18 cellular contexts compared by ENCODE assay signal in the genomic region with DNA sequence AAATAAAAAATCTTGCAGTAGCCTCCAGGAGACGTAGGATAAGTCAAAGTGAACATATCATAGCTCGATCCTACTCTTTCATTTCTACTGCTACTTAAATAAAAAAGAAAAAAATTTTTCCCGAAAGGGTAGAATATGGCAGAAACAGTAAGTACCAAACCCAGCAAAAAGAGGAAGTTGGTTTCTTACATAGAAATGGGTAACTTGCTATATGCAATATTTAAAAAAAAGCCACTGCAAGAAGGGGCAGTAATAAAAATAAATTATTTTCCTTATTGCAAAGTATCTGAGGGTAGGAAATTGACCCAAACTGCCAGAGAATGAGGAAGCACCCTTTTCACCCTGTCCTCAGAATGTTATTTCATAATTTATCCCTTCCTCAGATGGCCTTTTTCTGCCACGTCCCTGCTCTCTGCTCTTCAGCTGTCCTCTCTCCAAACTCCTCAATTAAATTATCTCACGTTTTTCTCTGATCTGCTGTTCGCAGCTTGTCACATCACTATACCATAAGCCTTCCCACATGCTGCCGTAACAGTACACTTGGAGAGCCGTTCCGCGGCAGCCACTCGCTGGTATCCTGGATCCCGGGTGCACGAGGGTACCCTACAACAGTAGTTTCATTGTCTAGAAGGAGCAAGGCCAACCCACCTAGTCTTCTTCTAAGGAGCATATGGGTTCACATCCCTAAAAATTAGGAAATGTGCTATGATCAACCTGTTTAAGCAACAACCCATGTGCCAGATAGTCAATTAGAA.
A peak's percentile ranks its signal among the peaks of the same experiment; 100 is the strongest.
DNase-seq lines count a peak whose midpoint lies in the region; ATAC-seq lines count a peak whose summit lies in the region.
"Had no signal": no experiment of that assay in that cellular context is flagged by ENCODE, and none has a peak within 500 bp of the region (broad histone marks: within the 10 kb centered on the region; RNA-seq: fewer than 3 reads in every experiment).

No MANE protein-coding gene starts in this region.

- intact Hi-C loops in activated naive CD4-positive, alpha-beta T cell treated with anti-CD3 and anti-CD28 coated beads for 36 hours (cut with micrococcal nuclease) = no loop called here

- peaks cover 14% of the 10 kb centered on the region for H3K36me3 Mint-ChIP-seq in activated naive CD4-positive, alpha-beta T cell treated with anti-CD3 and anti-CD28 coated beads for 36 hours (ENCODE audit: low read depth)
- H3K36me3 Mint-ChIP-seq in activated naive CD8-positive, alpha-beta T cell treated with anti-CD3 and anti-CD28 coated beads for 36 hours = peaks cover 61% of the 10 kb centered on the region
- H3K36me3 Mint-ChIP-seq in stimulated activated naive B cell treated with anti-CD40 and anti-IgM and Interleukin-4, amounts not matched to agents 10 μg/mL and 1 μg/mL and 100 μg/mL, for 72 hours = peaks cover 18 to 31% of the 10 kb centered on the region in 2 donors
- H3K36me3 Mint-ChIP-seq in T-helper 17 cell (ENCODE audit: low read depth) = peaks cover 8% of the 10 kb centered on the region
- H3K36me3 Mint-ChIP-seq: natural killer cell treated with Interleukin-12 subunit alpha and Interleukin-12 subunit beta and Interleukin-15 and Interleukin-18, amount 100 ng/mL, for 72 hours had no signal

- no peaks in the 10 kb centered on the region for H3K27me3 Mint-ChIP-seq in activated naive CD4-positive, alpha-beta T cell treated with anti-CD3 and anti-CD28 coated beads for 36 hours (ENCODE audit: low read depth)
- no peaks in the 10 kb centered on the region for H3K27me3 Mint-ChIP-seq in activated naive CD8-positive, alpha-beta T cell treated with anti-CD3 and anti-CD28 coated beads for 36 hours
- no peaks in the 10 kb centered on the region for H3K27me3 Mint-ChIP-seq in stimulated activated naive B cell treated with anti-CD40 and anti-IgM and Interleukin-4, amounts not matched to agents 10 μg/mL and 1 μg/mL and 100 μg/mL, for 72 hours
- peaks cover 11% of the 10 kb centered on the region for H3K27me3 Mint-ChIP-seq in T-helper 17 cell
- H3K27me3 Mint-ChIP-seq: T-cell had no signal

- H3K27ac Mint-ChIP-seq in activated naive CD4-positive, alpha-beta T cell treated with anti-CD3 and anti-CD28 coated beads for 36 hours = peak overlapping the region; percentile 48
- H3K27ac Mint-ChIP-seq in activated naive CD8-positive, alpha-beta T cell treated with anti-CD3 and anti-CD28 coated beads for 36 hours = peak overlapping the region; percentile 94
- peak overlapping the region; percentile 90 for H3K27ac Mint-ChIP-seq in stimulated activated naive B cell treated with anti-CD40 and anti-IgM and Interleukin-4, amounts not matched to agents 10 μg/mL and 1 μg/mL and 100 μg/mL, for 72 hours
- H3K27ac Mint-ChIP-seq in T-helper 17 cell = no peak overlapping the region
- H3K27ac Mint-ChIP-seq: immature natural killer cell; natural killer cell treated with Interleukin-12 subunit alpha and Interleukin-12 subunit beta and Interleukin-15 and Interleukin-18, amount 100 ng/mL, for 72 hours had no signal

- H3K4me3 Mint-ChIP-seq in activated naive CD4-positive, alpha-beta T cell treated with anti-CD3 and anti-CD28 coated beads for 36 hours = no peak overlapping the region
- H3K4me3 Mint-ChIP-seq in activated naive CD8-positive, alpha-beta T cell treated with anti-CD3 and anti-CD28 coated beads for 36 hours = peak overlapping the region; percentile 9
- peak overlapping the region; percentile 65 to 83 for H3K4me3 Mint-ChIP-seq in stimulated activated naive B cell treated with anti-CD40 and anti-IgM and Interleukin-4, amounts not matched to agents 10 μg/mL and 1 μg/mL and 100 μg/mL, for 72 hours
- no peak overlapping the region for H3K4me3 Mint-ChIP-seq in T-helper 17 cell
- H3K4me3 Mint-ChIP-seq: immature natural killer cell; natural killer cell treated with Interleukin-12 subunit alpha and Interleukin-12 subunit beta and Interleukin-15 and Interleukin-18, amount 100 ng/mL, for 72 hours had no signal

- no peak for DNase-seq in activated naive CD4-positive, alpha-beta T cell treated with anti-CD3 and anti-CD28 coated beads for 36 hours
- no peak for DNase-seq in activated naive CD4-positive, alpha-beta T cell treated with anti-CD3 and anti-CD28 coated beads, Interleukin-2, amount 50 U/mL, for 16 hours
- DNase-seq in NOMO-1 treated with DMSO at 0.1 percent for 48 hours (lab: John Stamatoyannopoulos, UW; ENCODE audit: unreplicated experiment) = peak; percentile 92
- no peak for DNase-seq in activated naive CD8-positive, alpha-beta T cell treated with anti-CD3 and anti-CD28 coated beads for 36 hours
- DNase-seq in stimulated activated naive B cell treated with anti-CD40 and anti-IgM and Interleukin-4, amounts not matched to agents 10 μg/mL and 1 μg/mL and 100 μg/mL, for 72 hours = no peak
- DNase-seq in DMS79 (lab: John Stamatoyannopoulos, UW) = no peak
- DNase-seq in T-helper 17 cell = no peak
- DNase-seq: activated CD4-positive, CD25-positive, alpha-beta regulatory T cell treated with anti-CD3 and anti-CD28 coated beads, Interleukin-2, amount 50 U/mL, for 72 hours; activated CD8-positive, alpha-beta memory T cell treated with anti-CD3 and anti-CD28 coated beads, Interleukin-2, amount 50 U/mL, for 4 hours; GDM1; immature natural killer cell; NCI-H187; NCI-H446 treated with DMSO at 0.1 percent for 48 hours; T-cell had no signal

- no peaks in the 10 kb centered on the region for H3K9me3 ChIP-seq in T-helper 17 cell (ENCODE audit: control insufficient read depth, low read length, poor library complexity, severe bottlenecking)
- H3K9me3 ChIP-seq: breast epithelium had no signal

- CTCF ChIA-PET in activated naive CD4-positive, alpha-beta T cell treated with anti-CD3 and anti-CD28 coated beads for 36 hours (lab: Charles Lee) = interaction anchor here (2.0 kb wide), 1 partner anchor 16 kb away, joined by 7 read pairs; no protein-coding TSS in a partner anchor

- ATAC-seq in stimulated activated naive B cell treated with anti-CD40 and anti-IgM and Interleukin-4, amounts not matched to agents 10 μg/mL and 1 μg/mL and 100 μg/mL, for 72 hours (replicated peaks) = peak; percentile 29 to 61
- ATAC-seq in HG02763 (IDR thresholded peaks at IDR 0.05; ENCODE audit: unreplicated experiment) = no peak
- no peak for ATAC-seq in T-helper 17 cell
- ATAC-seq: natural killer cell treated with Interleukin-12 subunit alpha and Interleukin-12 subunit beta and Interleukin-15 and Interleukin-18, amount 100 ng/mL, for 72 hours; Panc1; T-cell had no signal

- H3K4me1 Mint-ChIP-seq in activated naive CD4-positive, alpha-beta T cell treated with anti-CD3 and anti-CD28 coated beads for 36 hours (ENCODE audit: low read depth) = peaks cover 90% of the 10 kb centered on the region
- H3K4me1 Mint-ChIP-seq in activated naive CD8-positive, alpha-beta T cell treated with anti-CD3 and anti-CD28 coated beads for 36 hours = peaks cover 92% of the 10 kb centered on the region
- peaks cover 61 to 96% of the 10 kb centered on the region in 2 donors for H3K4me1 Mint-ChIP-seq in stimulated activated naive B cell treated with anti-CD40 and anti-IgM and Interleukin-4, amounts not matched to agents 10 μg/mL and 1 μg/mL and 100 μg/mL, for 72 hours
- peaks cover 21% of the 10 kb centered on the region for H3K4me1 Mint-ChIP-seq in T-helper 17 cell

- no peaks in the 10 kb centered on the region for H3K9me3 Mint-ChIP-seq in activated naive CD4-positive, alpha-beta T cell treated with anti-CD3 and anti-CD28 coated beads for 36 hours
- H3K9me3 Mint-ChIP-seq in activated naive CD8-positive, alpha-beta T cell treated with anti-CD3 and anti-CD28 coated beads for 36 hours = peaks cover 2% of the 10 kb centered on the region
- peaks cover 5 to 6% of the 10 kb centered on the region in 2 donors for H3K9me3 Mint-ChIP-seq in stimulated activated naive B cell treated with anti-CD40 and anti-IgM and Interleukin-4, amounts not matched to agents 10 μg/mL and 1 μg/mL and 100 μg/mL, for 72 hours
- H3K9me3 Mint-ChIP-seq: immature natural killer cell; natural killer cell treated with Interleukin-12 subunit alpha and Interleukin-12 subunit beta and Interleukin-15 and Interleukin-18, amount 100 ng/mL, for 72 hours; T-cell had no signal

Comparison
In these comparisons a context has a peak if more than half of its experiments do, and no peak if none do; other contexts are left out.
1. H3K4me3 Mint-ChIP-seq: peak in activated naive CD8-positive, alpha-beta T cell treated with anti-CD3 and anti-CD28 coated beads for 36 hours (single experiment) and stimulated activated naive B cell treated with anti-CD40 and anti-IgM and Interleukin-4, amounts not matched to agents 10 μg/mL and 1 μg/mL and 100 μg/mL, for 72 hours (2 of 2); none in activated naive CD4-positive, alpha-beta T cell treated with anti-CD3 and anti-CD28 coated beads for 36 hours (single experiment) and T-helper 17 cell (single experiment).
2. ATAC-seq: peak in stimulated activated naive B cell treated with anti-CD40 and anti-IgM and Interleukin-4, amounts not matched to agents 10 μg/mL and 1 μg/mL and 100 μg/mL, for 72 hours (2 of 2); none in HG02763 (single experiment) and T-helper 17 cell (single experiment).